1 cellular context compared by ENCODE assay signal in the genomic region with DNA sequence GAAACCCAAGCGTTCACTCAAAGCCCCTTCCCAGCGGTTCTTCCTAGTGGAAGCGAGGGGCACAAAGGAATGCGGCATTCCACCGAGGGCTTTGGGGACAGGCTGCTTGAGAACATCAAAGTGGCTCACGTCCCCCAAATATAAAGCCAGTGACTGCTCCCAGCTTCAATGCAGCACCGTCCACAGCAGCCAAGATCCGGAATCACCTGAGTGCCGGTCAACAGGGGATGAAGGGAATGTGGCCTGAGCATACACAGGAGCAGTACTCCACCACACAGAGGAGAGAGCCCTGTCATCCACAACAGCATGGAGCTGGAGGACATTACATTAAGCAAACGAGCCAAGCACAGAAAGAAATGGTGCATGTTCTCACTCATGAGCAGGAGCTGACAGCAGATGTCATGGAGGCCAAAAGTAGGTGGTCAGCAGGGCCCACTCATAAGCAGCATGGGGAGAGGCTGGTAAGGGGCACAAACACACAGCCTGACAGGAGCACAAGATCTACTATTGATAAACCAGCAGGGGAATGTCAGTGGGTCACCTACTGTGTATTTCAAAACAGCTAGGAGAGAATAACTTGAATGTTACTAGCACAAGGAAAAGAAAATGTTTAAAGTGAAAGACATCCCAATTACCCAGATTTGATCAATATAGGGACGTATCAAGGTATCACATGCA.
TF ChIP-seq lines count a peak whose summit lies in the region.

No MANE protein-coding gene starts in this region.

TF ChIP-seq in HepG2, 621 proteins besides CTCF, POLR2A, EP300 and RAD21 (continued from another document):
- TF ChIP-seq, protein P1, sequence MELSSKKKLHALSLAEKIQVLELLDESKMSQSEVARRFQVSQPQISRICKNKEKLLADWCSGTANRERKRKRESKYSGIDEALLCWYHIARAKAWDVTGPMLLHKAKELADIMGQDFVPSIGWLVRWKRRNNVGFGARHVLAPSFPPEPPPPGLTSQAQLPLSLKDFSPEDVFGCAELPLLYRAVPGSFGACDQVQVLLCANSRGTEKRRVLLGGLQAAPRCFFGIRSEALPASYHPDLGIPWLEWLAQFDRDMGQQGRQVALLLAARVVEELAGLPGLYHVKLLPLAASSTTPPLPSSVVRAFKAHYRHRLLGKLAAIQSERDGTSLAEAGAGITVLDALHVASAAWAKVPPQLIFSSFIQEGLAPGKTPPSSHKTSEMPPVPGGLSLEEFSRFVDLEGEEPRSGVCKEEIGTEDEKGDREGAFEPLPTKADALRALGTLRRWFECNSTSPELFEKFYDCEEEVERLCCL (CRISPR knock-in tag; IDR thresholded peaks at IDR 0.05; ENCODE audit: borderline replicate concordance), result no peak
- TF ChIP-seq GABPA (IDR thresholded peaks at IDR 0.05; ENCODE audit: low read depth, low read length), result no peak
- TF ChIP-seq GABPA (CRISPR knock-in tag; IDR thresholded peaks at IDR 0.05; ENCODE audit: low read depth), result no peak
TF ChIP-seq in HepG2: peak in this region for 0.
